Comparison of ENCODE assay signal across 8 cellular contexts in genomic region chr13:42271337-42272114, GRCh38. TPM values are rescaled to one million over a fixed set of nuclear protein-coding genes. Genes with fewer than 3 reads are reported as not detected.
DNase-seq lines count a peak whose midpoint lies in the region; ATAC-seq, FAIRE-seq and TF ChIP-seq lines count a peak whose summit lies in the region.

No MANE protein-coding gene starts in this region.

- TF ChIP-seq CTCF in RWPE2 (IDR thresholded peaks at IDR 0.05; ENCODE audit: poor library complexity, severe bottlenecking) (no peak), fibroblast of the aortic adventitia (IDR thresholded peaks at IDR 0.05; ENCODE audit: insufficient read depth, low read length) (no peak)

- TF ChIP-seq POLR2A in H54 (IDR thresholded peaks at IDR 0.05; ENCODE audit: low read depth, low read length), result peak; percentile 42; the same call in 1 of the 2 replicates

- H3K4me1 Mint-ChIP-seq in natural killer cell treated with Interleukin-12 subunit alpha and Interleukin-12 subunit beta and Interleukin-15 and Interleukin-18, amount 100 ng/mL, for 72 hours (ENCODE audit: low read depth in 2 of 2), result peaks cover 34 to 35% of the 10 kb centered on the region in 2 donors

- peaks cover 10% of the 10 kb centered on the region for H3K4me1 ChIP-seq in RWPE2 (ENCODE audit: insufficient read depth, poor library complexity, severe bottlenecking)

- DNase-seq in ELF-1 (ENCODE audit: low read depth, low spot score) (peak; percentile 99), H54 (ENCODE audit: insufficient read length, low spot score) (peak; percentile 72), LoVo (ENCODE audit: low spot score) (peak; percentile 95), RWPE2 (ENCODE audit: low spot score) (peak; percentile 94), fibroblast of the aortic adventitia (ENCODE audit: low read depth) (peak; percentile 99)
- peak; percentile 89 for DNase-seq in activated effector memory CD4-positive, alpha-beta T cell treated with Interleukin-2 at 50 U/mL for 16 hours
- peak; percentile 98 for DNase-seq in natural killer cell treated with Interleukin-12 subunit alpha and Interleukin-12 subunit beta and Interleukin-15 and Interleukin-18, amount 100 ng/mL, for 72 hours (ENCODE audit: low spot score)
- peak; percentile 88 for DNase-seq in stimulated activated naive CD4-positive, alpha-beta T cell treated with Interleukin-2 at 50 U/mL for 16 hours (lab: John Stamatoyannopoulos, UW)

- peaks cover 0 to 8% of the 10 kb centered on the region in 2 donors for H3K27me3 Mint-ChIP-seq in natural killer cell treated with Interleukin-12 subunit alpha and Interleukin-12 subunit beta and Interleukin-15 and Interleukin-18, amount 100 ng/mL, for 72 hours

- peak overlapping the region; percentile 81 to 96 for H3K27ac Mint-ChIP-seq in natural killer cell treated with Interleukin-12 subunit alpha and Interleukin-12 subunit beta and Interleukin-15 and Interleukin-18, amount 100 ng/mL, for 72 hours

- no peaks in the 10 kb centered on the region for H3K9me3 ChIP-seq in RWPE2 (ENCODE audit: severe bottlenecking)

- no peaks in the 10 kb centered on the region; the same call in 1 of the 2 replicates for H3K36me3 ChIP-seq in RWPE2 (ENCODE audit: low read depth)

- H3K9me3 Mint-ChIP-seq in natural killer cell treated with Interleukin-12 subunit alpha and Interleukin-12 subunit beta and Interleukin-15 and Interleukin-18, amount 100 ng/mL, for 72 hours, result peaks cover 5% of the 10 kb centered on the region

- FAIRE-seq in H54 (lab: Jason Lieb, UNC), result peak; percentile 57

- peak overlapping the region; percentile 97 for H3K4me3 Mint-ChIP-seq in natural killer cell treated with Interleukin-12 subunit alpha and Interleukin-12 subunit beta and Interleukin-15 and Interleukin-18, amount 100 ng/mL, for 72 hours

- peak; percentile 90 for ATAC-seq in RWPE2 (ENCODE audit: low read depth)
- peak; percentile 97 to 98 for ATAC-seq in natural killer cell treated with Interleukin-12 subunit alpha and Interleukin-12 subunit beta and Interleukin-15 and Interleukin-18, amount 100 ng/mL, for 72 hours

- H3K4me3 ChIP-seq in RWPE2 (ENCODE audit: severe bottlenecking) (peak overlapping the region; percentile 85), fibroblast of the aortic adventitia (ENCODE audit: low read depth, low read length) (peak overlapping the region; percentile 84)

- peak overlapping the region; percentile 58 for H3K27ac ChIP-seq in RWPE2 (ENCODE audit: poor library complexity, severe bottlenecking)

- H3K36me3 Mint-ChIP-seq in natural killer cell treated with Interleukin-12 subunit alpha and Interleukin-12 subunit beta and Interleukin-15 and Interleukin-18, amount 100 ng/mL, for 72 hours, result no peaks in the 10 kb centered on the region

- H3K27me3 ChIP-seq in RWPE2 (ENCODE audit: insufficient read depth, poor library complexity, severe bottlenecking), result no peaks in the 10 kb centered on the region

RNA-seq across cellular contexts. Expression of gene AKAP11, which starts 0.4 kb away (rescaled TPM):
- 36.5 and 55.9 TPM in 2 replicates for total RNA-seq in fibroblast of the aortic adventitia (ENCODE audit: low replicate concordance)
- total RNA-seq in natural killer cell treated with Interleukin-12 subunit alpha and Interleukin-12 subunit beta and Interleukin-15 and Interleukin-18, amount 100 ng/mL, for 72 hours, result 10 to 100 TPM; 23.0 to 25.9 TPM

Comparison
In these comparisons a context has a peak if more than half of its experiments do, and no peak if none do; other contexts are left out.
1. Peak in every context shown above with its lines: DNase-seq, ATAC-seq, H3K4me3 ChIP-seq and H3K27ac ChIP-seq.